8 cellular contexts compared by ENCODE assay signal in genomic region chrX:68894513-68895338, GRCh38.
DNase-seq lines count a peak whose midpoint lies in the region; ATAC-seq and TF ChIP-seq lines count a peak whose summit lies in the region.

No MANE protein-coding gene starts in this region.

- no peaks in the 10 kb centered on the region for H3K9me3 Mint-ChIP-seq in stimulated activated naive B cell treated with anti-CD40 and anti-IgM and Interleukin-4, amounts not matched to agents 10 μg/mL and 1 μg/mL and 100 μg/mL, for 72 hours

- H3K4me1 Mint-ChIP-seq in stimulated activated naive B cell treated with anti-CD40 and anti-IgM and Interleukin-4, amounts not matched to agents 10 μg/mL and 1 μg/mL and 100 μg/mL, for 72 hours = no peaks in the 10 kb centered on the region

- H3K4me3 ChIP-seq in coronary artery = peak overlapping the region; percentile 57

- ATAC-seq in left lobe of liver (peak; percentile 66), HG03521 (IDR thresholded peaks at IDR 0.05; ENCODE audit: unreplicated experiment) (no peak)
- ATAC-seq in stimulated activated naive B cell treated with anti-CD40 and anti-IgM and Interleukin-4, amounts not matched to agents 10 μg/mL and 1 μg/mL and 100 μg/mL, for 72 hours (replicated peaks) = peak; percentile 76

- DNase-seq in activated CD4-positive, alpha-beta T cell treated with anti-CD3 and anti-CD28 coated beads for 48 hours = peak; percentile 17
- DNase-seq in activated CD4-positive, alpha-beta T cell treated with anti-CD3 and anti-CD28 coated beads, Interleukin-2, amount 50 U/mL, for 1 hour = no peak
- DNase-seq in SK-N-DZ (ENCODE audit: low spot score) (peak; percentile 17), coronary artery (ENCODE audit: low spot score) (no peak), left lobe of liver (ENCODE audit: low spot score) (no peak), EL (no peak)
- no peak for DNase-seq in stimulated activated naive B cell treated with anti-CD40 and anti-IgM and Interleukin-4, amounts not matched to agents 10 μg/mL and 1 μg/mL and 100 μg/mL, for 72 hours

- peaks cover 5 to 13% of the 10 kb centered on the region in 2 donors for H3K27me3 Mint-ChIP-seq in stimulated activated naive B cell treated with anti-CD40 and anti-IgM and Interleukin-4, amounts not matched to agents 10 μg/mL and 1 μg/mL and 100 μg/mL, for 72 hours

- H3K4me3 Mint-ChIP-seq in stimulated activated naive B cell treated with anti-CD40 and anti-IgM and Interleukin-4, amounts not matched to agents 10 μg/mL and 1 μg/mL and 100 μg/mL, for 72 hours = peak overlapping the region; percentile 60 to 77

- no peaks in the 10 kb centered on the region for H3K36me3 Mint-ChIP-seq in stimulated activated naive B cell treated with anti-CD40 and anti-IgM and Interleukin-4, amounts not matched to agents 10 μg/mL and 1 μg/mL and 100 μg/mL, for 72 hours

- no peak for TF ChIP-seq CTCF in coronary artery (IDR thresholded peaks at IDR 0.05)

- peak overlapping the region; percentile 85 to 96 for H3K27ac ChIP-seq in coronary artery

- no peak overlapping the region for H3K27ac Mint-ChIP-seq in stimulated activated naive B cell treated with anti-CD40 and anti-IgM and Interleukin-4, amounts not matched to agents 10 μg/mL and 1 μg/mL and 100 μg/mL, for 72 hours

Comparison
In these comparisons a context has a peak if more than half of its experiments do, and no peak if none do; other contexts are left out.
1. DNase-seq: peak in activated CD4-positive, alpha-beta T cell treated with anti-CD3 and anti-CD28 coated beads for 48 hours (single experiment) and SK-N-DZ (single experiment); none in activated CD4-positive, alpha-beta T cell treated with anti-CD3 and anti-CD28 coated beads, Interleukin-2, amount 50 U/mL, for 1 hour (single experiment), coronary artery (single experiment), left lobe of liver (single experiment), stimulated activated naive B cell treated with anti-CD40 and anti-IgM and Interleukin-4, amounts not matched to agents 10 μg/mL and 1 μg/mL and 100 μg/mL, for 72 hours (single experiment) and EL (single experiment).